Comparison of ENCODE assay signal across 8 cellular contexts in genomic region chr2:85813978-85814801, GRCh38.
DNase-seq lines count a peak whose midpoint lies in the region; ATAC-seq and TF ChIP-seq lines count a peak whose summit lies in the region.

No MANE protein-coding gene starts in this region.

- DNase-seq in CD8-positive, alpha-beta T cell: peak; percentile 67 to 87 (median 76)
- DNase-seq in NCI-H2227 (lab: John Stamatoyannopoulos, UW; ENCODE audit: unreplicated experiment) (peak; percentile 91), WERI-Rb-1 (peak; percentile 91), brain pericyte (ENCODE audit: low read depth, low spot score) (peak; percentile 50), iPS-NIHi11 (ENCODE audit: low spot score) (peak; percentile 89)
- peak; percentile 53 to 81 for DNase-seq in stimulated activated CD4-positive, alpha-beta T cell treated with anti-CD3 and anti-CD28 coated beads, Interleukin-12 subunit alpha, Interleukin-12 subunit beta, amount 100 ng/mL, for 24 hours (ENCODE audit: low read depth in 2 of 2)

- H3K27ac Mint-ChIP-seq in CD8-positive, alpha-beta T cell: no peak overlapping the region

- peak; percentile 89 for ATAC-seq in CD8-positive, alpha-beta T cell
- no peak for ATAC-seq in GM21737 (IDR thresholded peaks at IDR 0.05; ENCODE audit: unreplicated experiment)

- no peaks in the 10 kb centered on the region for H3K36me3 ChIP-seq in CD8-positive, alpha-beta T cell (ENCODE audit: insufficient read depth, low read length)
- no peaks in the 10 kb centered on the region for H3K36me3 ChIP-seq in HEK293 (ENCODE audit: control insufficient read depth in 2 of 2, insufficient read depth in 1 of 2, low read length in 2 of 2)
- no peaks in the 10 kb centered on the region for H3K36me3 ChIP-seq in WERI-Rb-1

- POLR2A ChIA-PET in CD8-positive, alpha-beta T cell (lab: Charles Lee): interaction anchor here (0.7 to 1.4 kb wide), 2 partner anchors 10 to 58 kb away, joined by 3 read pairs; no protein-coding TSS in a partner anchor
- POLR2A ChIA-PET in HEK293 (lab: Yijun Ruan, JAX): interaction anchor here (0.8 to 1.0 kb wide), 2 partner anchors 78 to 85 kb away, joined by 3 read pairs; no protein-coding TSS in a partner anchor

- H3K4me3 Mint-ChIP-seq in CD8-positive, alpha-beta T cell: no peak overlapping the region

- H3K27me3 ChIP-seq in CD8-positive, alpha-beta T cell (ENCODE audit: insufficient read depth, low read length): no peaks in the 10 kb centered on the region
- H3K27me3 ChIP-seq in WERI-Rb-1 (ENCODE audit: insufficient read depth, low read depth, severe bottlenecking): no peaks in the 10 kb centered on the region

- no peaks in the 10 kb centered on the region for H3K4me1 Mint-ChIP-seq in CD8-positive, alpha-beta T cell (ENCODE audit: low read depth)

- H3K27ac ChIP-seq in CD8-positive, alpha-beta T cell (ENCODE audit: low read depth, low read length): no peak overlapping the region
- H3K27ac ChIP-seq in HEK293 (ENCODE audit: extremely low read depth, low read depth, low read length) (no peak overlapping the region), WERI-Rb-1 (no peak overlapping the region)

- intact Hi-C loops in CD8-positive, alpha-beta T cell (cut with DNase I, micrococcal nuclease): loop anchor here (1.0 to 5.0 kb wide), 6 partner anchors 64 to 423 kb away; no protein-coding TSS in a partner anchor

- no peaks in the 10 kb centered on the region for H3K36me3 Mint-ChIP-seq in CD8-positive, alpha-beta T cell

- peaks cover 12% of the 10 kb centered on the region for H3K27me3 Mint-ChIP-seq in CD8-positive, alpha-beta T cell (ENCODE audit: low read depth)

- H3K4me1 ChIP-seq in CD8-positive, alpha-beta T cell (ENCODE audit: insufficient read depth, low read length): no peaks in the 10 kb centered on the region
- H3K4me1 ChIP-seq in HEK293 (ENCODE audit: control insufficient read depth, insufficient read depth, low read length): no peaks in the 10 kb centered on the region

- H3K4me3 ChIP-seq in CD8-positive, alpha-beta T cell (ENCODE audit: low read depth, low read length): no peak overlapping the region
- H3K4me3 ChIP-seq in HEK293 (ENCODE audit: low read depth, low read length): no peak overlapping the region
- H3K4me3 ChIP-seq in WERI-Rb-1 (ENCODE audit: low read depth, low read length): no peak overlapping the region

- CTCF ChIA-PET in CD8-positive, alpha-beta T cell (lab: Charles Lee): interaction anchor here (0.6 to 6.2 kb wide), 45 partner anchors 9 to 1370 kb away, joined by 3 to 71 read pairs (median 4); partner anchors contain the start of gene ATOH8
- CTCF ChIA-PET in HEK293 (lab: Yijun Ruan, JAX): interaction anchor here (0.6 to 7.6 kb wide), 53 partner anchors 9 to 395 kb away, joined by 3 to 141 read pairs (median 4); partner anchors contain the start of gene ATOH8

- TF ChIP-seq CTCF in CD8-positive, alpha-beta T cell (IDR thresholded peaks at IDR 0.05): peak; percentile 82
- peak; percentile 85 for TF ChIP-seq CTCF in HEK293 (tag by site-specific recombination; IDR thresholded peaks at IDR 0.05)
- TF ChIP-seq CTCF in WERI-Rb-1 (IDR thresholded peaks at IDR 0.05; ENCODE audit: low read depth, low read length): peak; percentile 99

- H3K9me3 Mint-ChIP-seq in CD8-positive, alpha-beta T cell: no peaks in the 10 kb centered on the region

- H3K9me3 ChIP-seq in CD8-positive, alpha-beta T cell (ENCODE audit: low read length): no peaks in the 10 kb centered on the region
- H3K9me3 ChIP-seq in HEK293 (ENCODE audit: control insufficient read depth, insufficient read depth, low read depth, low read length) (no peaks in the 10 kb centered on the region), WERI-Rb-1 (ENCODE audit: severe bottlenecking) (no peaks in the 10 kb centered on the region)

TF ChIP-seq in HEK293, 187 proteins besides CTCF, POLR2A, EP300 and RAD21:
- no peak for TF ChIP-seq ZEB2 (tag by site-specific recombination; IDR thresholded peaks at IDR 0.05)
- TF ChIP-seq SP7 (tag by site-specific recombination; IDR thresholded peaks at IDR 0.05): 0 out of 2 replicates have a peak, but pooled peaks have one; percentile 37
- TF ChIP-seq ZNF560 (tag by site-specific recombination; IDR thresholded peaks at IDR 0.05; ENCODE audit: borderline replicate concordance): no peak
- 0 out of 2 replicates have a peak, but pooled peaks have one; percentile 33 for TF ChIP-seq KLF17 (tag by site-specific recombination; IDR thresholded peaks at IDR 0.05)
- TF ChIP-seq ZNF654 (tag by site-specific recombination; IDR thresholded peaks at IDR 0.05; ENCODE audit: low read depth): peak; percentile 94
- TF ChIP-seq GLIS2 (tag by site-specific recombination; IDR thresholded peaks at IDR 0.05): peak; percentile 18; the same call in 1 of the 2 replicates
- 0 out of 2 replicates have a peak, but pooled peaks have one; percentile 42 for TF ChIP-seq ZNF2 (tag by site-specific recombination; IDR thresholded peaks at IDR 0.05)
